ENCODE assay signal across 19 cellular contexts in genomic region chr2:86027913-86028762, GRCh38.
DNase-seq lines count a peak whose midpoint lies in the region; ATAC-seq and TF ChIP-seq lines count a peak whose summit lies in the region.
"Had no signal": no experiment of that assay in that cellular context is flagged by ENCODE, and none has a peak within 500 bp of the region (broad histone marks: within the 10 kb centered on the region; RNA-seq: fewer than 3 reads in every experiment).

No MANE protein-coding gene starts in this region.

- peak; percentile 53 for ATAC-seq in sciatic nerve
- no peak for ATAC-seq in GM18870 (IDR thresholded peaks at IDR 0.05; ENCODE audit: unreplicated experiment)
- ATAC-seq: foreskin keratinocyte; HCT116; natural killer cell treated with Interleukin-12 subunit alpha and Interleukin-12 subunit beta and Interleukin-15 and Interleukin-18, amount 100 ng/mL, for 72 hours had no signal

- peak overlapping the region in 2 of 8 donors; percentile 14 to 85 for H3K27ac Mint-ChIP-seq in CD8-positive, alpha-beta memory T cell
- H3K27ac Mint-ChIP-seq: natural killer cell treated with Interleukin-12 subunit alpha and Interleukin-12 subunit beta and Interleukin-15 and Interleukin-18, amount 100 ng/mL, for 72 hours had no signal

- peaks cover 57% of the 10 kb centered on the region for H3K36me3 ChIP-seq in right atrium auricular region
- H3K36me3 ChIP-seq in CD8-positive, alpha-beta memory T cell (ENCODE audit: insufficient read depth, low read length), result peaks cover 39% of the 10 kb centered on the region

- H3K4me3 ChIP-seq in right atrium auricular region, result no peak overlapping the region
- H3K4me3 ChIP-seq in CD8-positive, alpha-beta memory T cell (ENCODE audit: low read length), result no peak overlapping the region
- H3K4me3 ChIP-seq: lung, suprapubic skin had no signal

- H3K27ac ChIP-seq in cingulate gyrus (ENCODE audit: low read depth, low read length) (peak overlapping the region; percentile 88), right atrium auricular region (peak overlapping the region; percentile 64 to 71)
- H3K27ac ChIP-seq in CD8-positive, alpha-beta memory T cell (ENCODE audit: low read depth, low read length), result no peak overlapping the region
- H3K27ac ChIP-seq: foreskin keratinocyte, suprapubic skin had no signal

- peaks cover 9 to 83% (median 20%) of the 10 kb centered on the region in 3 donors for H3K36me3 Mint-ChIP-seq in CD8-positive, alpha-beta memory T cell

- no peaks in the 10 kb centered on the region for H3K9me3 Mint-ChIP-seq in CD8-positive, alpha-beta memory T cell
- H3K9me3 Mint-ChIP-seq: brain; natural killer cell treated with Interleukin-12 subunit alpha and Interleukin-12 subunit beta and Interleukin-15 and Interleukin-18, amount 100 ng/mL, for 72 hours; T-helper 2 cell treated with Interferon-gamma antibody and Interleukin-4, amounts not matched to agents 5 μg/mL and 100 μg/mL, for 36 hours had no signal

- H3K27me3 ChIP-seq in right atrium auricular region, result no peaks in the 10 kb centered on the region
- H3K27me3 ChIP-seq in CD8-positive, alpha-beta memory T cell (ENCODE audit: insufficient read depth, low read length, poor library complexity, severe bottlenecking), result no peaks in the 10 kb centered on the region
- H3K27me3 ChIP-seq: foreskin keratinocyte, suprapubic skin had no signal

- peaks cover 4 to 9% (median 4%) of the 10 kb centered on the region in 3 donors for H3K4me1 Mint-ChIP-seq in CD8-positive, alpha-beta memory T cell

- in situ Hi-C loops in G401 (cut with HindIII; ENCODE audit: low sequenced_read_pairs), result no loop called here

- CTCF ChIA-PET in CD8-positive, alpha-beta memory T cell (lab: Charles Lee), result interaction anchor here (1.1 kb wide), 1 partner anchor 214 kb away, joined by 3 read pairs; no protein-coding TSS in a partner anchor

- POLR2A ChIA-PET in CD8-positive, alpha-beta memory T cell (lab: Charles Lee), result no interaction called here

- no peak overlapping the region for H3K4me3 Mint-ChIP-seq in CD8-positive, alpha-beta memory T cell
- H3K4me3 Mint-ChIP-seq: brain; natural killer cell treated with Interleukin-12 subunit alpha and Interleukin-12 subunit beta and Interleukin-15 and Interleukin-18, amount 100 ng/mL, for 72 hours; T-helper 2 cell treated with Interferon-gamma antibody and Interleukin-4, amounts not matched to agents 5 μg/mL and 100 μg/mL, for 36 hours had no signal

- no peaks in the 10 kb centered on the region for H3K9me3 ChIP-seq in right atrium auricular region
- no peaks in the 10 kb centered on the region for H3K9me3 ChIP-seq in CD8-positive, alpha-beta memory T cell (ENCODE audit: low read length)
- H3K9me3 ChIP-seq: suprapubic skin had no signal

- DNase-seq in G401 (ENCODE audit: low spot score), result peak; percentile 92
- DNase-seq in right atrium auricular region (ENCODE audit: low spot score), result no peak
- peak; percentile 57 for DNase-seq in sciatic nerve (ENCODE audit: low spot score)
- DNase-seq in NCI-H82 treated with DMSO at 0.1 percent for 48 hours (lab: John Stamatoyannopoulos, UW; ENCODE audit: unreplicated experiment), result no peak
- DNase-seq in T-helper 1 cell, result no peak
- no peak for DNase-seq in CD8-positive, alpha-beta memory T cell
- DNase-seq: activated CD4-positive, CD25-positive, alpha-beta regulatory T cell treated with anti-CD3 and anti-CD28 coated beads, Interleukin-2, amount 50 U/mL, for 72 hours; activated naive CD4-positive, alpha-beta T cell; foreskin keratinocyte; SHP77; stimulated activated CD4-positive, alpha-beta T cell treated with anti-CD3 and anti-CD28 coated beads, Interleukin-1b, Interleukin-23, amount 100 ng/mL, for 48 hours had no signal

- no peaks in the 10 kb centered on the region for H3K27me3 Mint-ChIP-seq in CD8-positive, alpha-beta memory T cell
- H3K27me3 Mint-ChIP-seq: brain; natural killer cell treated with Interleukin-12 subunit alpha and Interleukin-12 subunit beta and Interleukin-15 and Interleukin-18, amount 100 ng/mL, for 72 hours had no signal

- intact Hi-C loops in sciatic nerve (cut with DNase I), result loop anchor here (10.0 kb wide), 1 partner anchor 113 kb away; no protein-coding TSS in a partner anchor

- peaks cover 0 to 28% of the 10 kb centered on the region in 2 donors for H3K4me1 ChIP-seq in right atrium auricular region
- peaks cover 5% of the 10 kb centered on the region for H3K4me1 ChIP-seq in CD8-positive, alpha-beta memory T cell (ENCODE audit: insufficient read depth, low read length)
- H3K4me1 ChIP-seq: foreskin keratinocyte had no signal

- TF ChIP-seq CTCF in right atrium auricular region (IDR thresholded peaks at IDR 0.05), result no peak

Comparison
In these comparisons a context has a peak if more than half of its experiments do, and no peak if none do; other contexts are left out.
1. DNase-seq: peak in G401 (single experiment) and sciatic nerve (single experiment); none in right atrium auricular region (single experiment), NCI-H82 treated with DMSO at 0.1 percent for 48 hours (single experiment), T-helper 1 cell (0 of 5) and CD8-positive, alpha-beta memory T cell (0 of 5).